ENCODE assay signal across 26 cellular contexts in genomic region chr22:22888509-22889353, GRCh38. TPM values are rescaled to one million over a fixed set of nuclear protein-coding genes. Genes with fewer than 3 reads are reported as not detected.
DNase-seq lines count a peak whose midpoint lies in the region; ATAC-seq, FAIRE-seq and TF ChIP-seq lines count a peak whose summit lies in the region.
"Had no signal": no experiment of that assay in that cellular context is flagged by ENCODE, and none has a peak within 500 bp of the region (broad histone marks: within the 10 kb centered on the region; RNA-seq: fewer than 3 reads in every experiment).

No MANE protein-coding gene starts in this region.

- no peak for FAIRE-seq in RCC 7860 (lab: Jason Lieb, UNC)

- DNase-seq in stimulated activated naive CD8-positive, alpha-beta T cell treated with anti-CD3 and anti-CD28 coated beads, Interleukin-15, amount 100 ng/mL, for 72 hours: no peak
- no peak for DNase-seq in activated naive CD4-positive, alpha-beta T cell treated with anti-CD3 and anti-CD28 coated beads, Interleukin-2, amount 10 ng/mL, durations not matched to agents 7 days and 5 days
- no peak for DNase-seq in T-helper 1 cell
- no peak for DNase-seq in activated CD4-positive, alpha-beta T cell treated with anti-CD3 and anti-CD28 coated beads, Interleukin-2, amount 10 ng/mL, durations not matched to agents 24 days and 14 days
- DNase-seq in RCC 7860 (ENCODE audit: low spot score): no peak
- DNase-seq: ACHN; activated gamma-delta T cell; amygdala; CD4-positive, CD25-positive, alpha-beta regulatory T cell; DMS 273 treated with DMSO at 0.1 percent for 48 hours; erythroblast; foreskin keratinocyte; GDM1; HCEC 1CT; immature natural killer cell; NCI-H1930; NK-92 treated with Interleukin-12 subunit alpha and Interleukin-12 subunit beta, amount 100 ng/mL, for 24 hours; nucleus accumbens had no signal

- H3K4me3 Mint-ChIP-seq in stimulated activated naive CD8-positive, alpha-beta T cell treated with anti-CD3 and anti-CD28 coated beads, Interleukin-15, Interleukin-2, amounts not matched to agents 100 ng/mL and 50 ng/mL, for 24 hours: peak overlapping the region; percentile 55
- H3K4me3 Mint-ChIP-seq in stimulated activated naive CD8-positive, alpha-beta T cell treated with anti-CD3 and anti-CD28 coated beads, Interleukin-15, amount 100 ng/mL, for 72 hours: no peak overlapping the region
- H3K4me3 Mint-ChIP-seq in activated naive CD4-positive, alpha-beta T cell treated with anti-CD3 and anti-CD28 coated beads, Interleukin-2, amount 10 ng/mL, durations not matched to agents 7 days and 5 days: no peak overlapping the region
- H3K4me3 Mint-ChIP-seq in activated CD4-positive, alpha-beta T cell treated with anti-CD3 and anti-CD28 coated beads, Interleukin-2, amount 10 ng/mL, durations not matched to agents 24 days and 14 days: no peak overlapping the region
- H3K4me3 Mint-ChIP-seq: CD4-positive, CD25-positive, alpha-beta regulatory T cell; immature natural killer cell; WTC11 had no signal

- no peaks in the 10 kb centered on the region for H3K9me3 ChIP-seq in mononuclear cell (ENCODE audit: low read depth, low read length)
- H3K9me3 ChIP-seq: vagina had no signal

- H3K27me3 ChIP-seq in mononuclear cell (ENCODE audit: insufficient read depth, low read length): no peaks in the 10 kb centered on the region
- H3K27me3 ChIP-seq: vagina had no signal

- peaks cover 16% of the 10 kb centered on the region for H3K4me1 ChIP-seq in mononuclear cell (ENCODE audit: insufficient read depth, low read length)
- H3K4me1 ChIP-seq: foreskin keratinocyte, vagina had no signal

- peaks cover 36% of the 10 kb centered on the region for H3K4me1 Mint-ChIP-seq in stimulated activated naive CD8-positive, alpha-beta T cell treated with anti-CD3 and anti-CD28 coated beads, Interleukin-15, Interleukin-2, amounts not matched to agents 100 ng/mL and 50 ng/mL, for 24 hours (ENCODE audit: low read depth)
- H3K4me1 Mint-ChIP-seq in stimulated activated naive CD8-positive, alpha-beta T cell treated with anti-CD3 and anti-CD28 coated beads, Interleukin-15, amount 100 ng/mL, for 72 hours: peaks cover 22% of the 10 kb centered on the region
- H3K4me1 Mint-ChIP-seq in activated naive CD4-positive, alpha-beta T cell treated with anti-CD3 and anti-CD28 coated beads, Interleukin-2, amount 10 ng/mL, durations not matched to agents 7 days and 5 days: peaks cover 18% of the 10 kb centered on the region
- peaks cover 14% of the 10 kb centered on the region for H3K4me1 Mint-ChIP-seq in activated CD4-positive, alpha-beta T cell treated with anti-CD3 and anti-CD28 coated beads, Interleukin-2, amount 10 ng/mL, durations not matched to agents 24 days and 14 days
- H3K4me1 Mint-ChIP-seq: WTC11 had no signal

- peak overlapping the region; percentile 39 for H3K4me3 ChIP-seq in mononuclear cell (ENCODE audit: low read length)
- H3K4me3 ChIP-seq: SK-N-MC, vagina had no signal

- TF ChIP-seq POLR2A in Raji (IDR thresholded peaks at IDR 0.05; ENCODE audit: insufficient read depth, low read depth, low read length): peak; percentile 47; the same call in 1 of the 2 replicates

- ATAC-seq in stimulated activated naive CD8-positive, alpha-beta T cell treated with anti-CD3 and anti-CD28 coated beads, Interleukin-15, amount 100 ng/mL, for 72 hours: no peak
- ATAC-seq: foreskin keratinocyte, WTC11 had no signal

- H3K9me3 Mint-ChIP-seq in stimulated activated naive CD8-positive, alpha-beta T cell treated with anti-CD3 and anti-CD28 coated beads, Interleukin-15, Interleukin-2, amounts not matched to agents 100 ng/mL and 50 ng/mL, for 24 hours: no peaks in the 10 kb centered on the region
- H3K9me3 Mint-ChIP-seq in stimulated activated naive CD8-positive, alpha-beta T cell treated with anti-CD3 and anti-CD28 coated beads, Interleukin-15, amount 100 ng/mL, for 72 hours: no peaks in the 10 kb centered on the region
- H3K9me3 Mint-ChIP-seq in activated naive CD4-positive, alpha-beta T cell treated with anti-CD3 and anti-CD28 coated beads, Interleukin-2, amount 10 ng/mL, durations not matched to agents 7 days and 5 days: no peaks in the 10 kb centered on the region
- no peaks in the 10 kb centered on the region for H3K9me3 Mint-ChIP-seq in activated CD4-positive, alpha-beta T cell treated with anti-CD3 and anti-CD28 coated beads, Interleukin-2, amount 10 ng/mL, durations not matched to agents 24 days and 14 days
- H3K9me3 Mint-ChIP-seq: immature natural killer cell, WTC11 had no signal

- H3K27ac Mint-ChIP-seq in stimulated activated naive CD8-positive, alpha-beta T cell treated with anti-CD3 and anti-CD28 coated beads, Interleukin-15, Interleukin-2, amounts not matched to agents 100 ng/mL and 50 ng/mL, for 24 hours: no peak overlapping the region
- H3K27ac Mint-ChIP-seq in stimulated activated naive CD8-positive, alpha-beta T cell treated with anti-CD3 and anti-CD28 coated beads, Interleukin-15, amount 100 ng/mL, for 72 hours: no peak overlapping the region
- no peak overlapping the region for H3K27ac Mint-ChIP-seq in activated naive CD4-positive, alpha-beta T cell treated with anti-CD3 and anti-CD28 coated beads, Interleukin-2, amount 10 ng/mL, durations not matched to agents 7 days and 5 days
- H3K27ac Mint-ChIP-seq in activated CD4-positive, alpha-beta T cell treated with anti-CD3 and anti-CD28 coated beads, Interleukin-2, amount 10 ng/mL, durations not matched to agents 24 days and 14 days: no peak overlapping the region
- H3K27ac Mint-ChIP-seq: CD4-positive, CD25-positive, alpha-beta regulatory T cell; immature natural killer cell; WTC11 had no signal

- CTCF ChIA-PET in activated naive CD4-positive, alpha-beta T cell treated with anti-CD3 and anti-CD28 coated beads, Interleukin-2, amount 10 ng/mL, durations not matched to agents 7 days and 5 days (lab: Charles Lee): no interaction called here

- intact Hi-C loops in activated CD4-positive, alpha-beta T cell treated with anti-CD3 and anti-CD28 coated beads, Interleukin-2, amount 10 ng/mL, durations not matched to agents 24 days and 14 days (cut with micrococcal nuclease): loop anchor here (5.0 to 10.0 kb wide), 2 partner anchors 39 to 126 kb away; no protein-coding TSS in a partner anchor

- H3K36me3 Mint-ChIP-seq in stimulated activated naive CD8-positive, alpha-beta T cell treated with anti-CD3 and anti-CD28 coated beads, Interleukin-15, Interleukin-2, amounts not matched to agents 100 ng/mL and 50 ng/mL, for 24 hours (ENCODE audit: low read depth): no peaks in the 10 kb centered on the region
- H3K36me3 Mint-ChIP-seq in activated naive CD4-positive, alpha-beta T cell treated with anti-CD3 and anti-CD28 coated beads, Interleukin-2, amount 10 ng/mL, durations not matched to agents 7 days and 5 days: no peaks in the 10 kb centered on the region
- H3K36me3 Mint-ChIP-seq in activated CD4-positive, alpha-beta T cell treated with anti-CD3 and anti-CD28 coated beads, Interleukin-2, amount 10 ng/mL, durations not matched to agents 24 days and 14 days (ENCODE audit: low read depth): no peaks in the 10 kb centered on the region
- H3K36me3 Mint-ChIP-seq: CD4-positive, CD25-positive, alpha-beta regulatory T cell; immature natural killer cell; WTC11 had no signal

- H3K27me3 Mint-ChIP-seq in stimulated activated naive CD8-positive, alpha-beta T cell treated with anti-CD3 and anti-CD28 coated beads, Interleukin-15, Interleukin-2, amounts not matched to agents 100 ng/mL and 50 ng/mL, for 24 hours: peaks cover 45% of the 10 kb centered on the region
- H3K27me3 Mint-ChIP-seq in stimulated activated naive CD8-positive, alpha-beta T cell treated with anti-CD3 and anti-CD28 coated beads, Interleukin-15, amount 100 ng/mL, for 72 hours: peaks cover 61% of the 10 kb centered on the region
- peaks cover 74% of the 10 kb centered on the region for H3K27me3 Mint-ChIP-seq in activated naive CD4-positive, alpha-beta T cell treated with anti-CD3 and anti-CD28 coated beads, Interleukin-2, amount 10 ng/mL, durations not matched to agents 7 days and 5 days
- peaks cover 52% of the 10 kb centered on the region for H3K27me3 Mint-ChIP-seq in activated CD4-positive, alpha-beta T cell treated with anti-CD3 and anti-CD28 coated beads, Interleukin-2, amount 10 ng/mL, durations not matched to agents 24 days and 14 days

RNA-seq across cellular contexts. Expression of gene IGLL5, which starts 1.1 kb away (rescaled TPM):
- total RNA-seq in mononuclear cell: 2.0 TPM
- not detected in 2 replicates for total RNA-seq in activated CD4-positive, alpha-beta T cell treated with anti-CD3 and anti-CD28 coated beads, Interleukin-2, amount 10 ng/mL, durations not matched to agents 24 days and 14 days
- total RNA-seq: foreskin keratinocyte, HT-29, RPMI7951, WTC11 had no signal
